18 cellular contexts compared by ENCODE assay signal in genomic region chr14:95675486-95675885, GRCh38. TPM values are rescaled to one million over a fixed set of nuclear protein-coding genes. Genes with fewer than 3 reads are reported as not detected.
DNase-seq lines count a peak whose midpoint lies in the region; TF ChIP-seq lines count a peak whose summit lies in the region.
"Had no signal": no experiment of that assay in that cellular context is flagged by ENCODE, and none has a peak within 500 bp of the region (broad histone marks: within the 10 kb centered on the region; RNA-seq: fewer than 3 reads in every experiment).

No MANE protein-coding gene starts in this region.

- peaks cover 29% of the 10 kb centered on the region for H3K4me1 ChIP-seq in OCI-LY1 (ENCODE audit: insufficient read depth, low read length, severe bottlenecking)
- peaks cover 4 to 10% of the 10 kb centered on the region in 2 donors for H3K4me1 ChIP-seq in neuronal stem cell (ENCODE audit: control insufficient read depth in 2 of 2, insufficient read depth in 1 of 2, low read depth in 1 of 2, low read length in 2 of 2)
- H3K4me1 ChIP-seq: SJCRH30 had no signal

- H3K27me3 Mint-ChIP-seq in activated CD4-positive, alpha-beta T cell treated with anti-CD3 and anti-CD28 coated beads, Interleukin-2, amount 10 ng/mL, durations not matched to agents 24 days and 14 days, result peaks cover 4% of the 10 kb centered on the region

- no CpG with 5 or more reads among the region's 4 CpGs for WGBS in neuronal stem cell (ENCODE audit: extremely low coverage in 2 of 2, insufficient read length in 2 of 2, insufficient replicate concordance in 1 of 2), 2 donors

- peaks cover 4% of the 10 kb centered on the region; the same call in 1 of the 2 replicates for H3F3A ChIP-seq in OCI-LY1 (ENCODE audit: insufficient read depth, low read length)

- no peak overlapping the region for H3K18ac ChIP-seq in neuronal stem cell (ENCODE audit: low read length)

- no peak overlapping the region for H2BK15ac ChIP-seq in neuronal stem cell (ENCODE audit: low read length)

- no peak overlapping the region for H4K8ac ChIP-seq in neuronal stem cell (ENCODE audit: low read depth, low read length)

- no peak for TF ChIP-seq CTCF in OCI-LY1 (IDR thresholded peaks at IDR 0.05; ENCODE audit: low read length)

- H3K9me3 ChIP-seq in OCI-LY1 (ENCODE audit: low read length) (peaks cover 9% of the 10 kb centered on the region; the same call in 1 of the 2 replicates), neuronal stem cell (replicated peaks in 1 of 2; ENCODE audit: control insufficient read depth in 2 of 2, insufficient read depth in 1 of 2, low read depth in 1 of 2, low read length in 2 of 2) (peaks cover 0 to 6% of the 10 kb centered on the region in 2 donors)
- H3K9me3 ChIP-seq: SJCRH30 had no signal

- H3K4ac ChIP-seq in neuronal stem cell (ENCODE audit: low read length), result no peak overlapping the region

- H3K4me1 Mint-ChIP-seq in activated CD4-positive, alpha-beta T cell treated with anti-CD3 and anti-CD28 coated beads, Interleukin-2, amount 10 ng/mL, durations not matched to agents 24 days and 14 days, result no peaks in the 10 kb centered on the region

- no peaks in the 10 kb centered on the region for H4K20me1 ChIP-seq in OCI-LY1 (ENCODE audit: insufficient read depth, low read length)

- no peaks in the 10 kb centered on the region for H3K36me3 Mint-ChIP-seq in activated CD4-positive, alpha-beta T cell treated with anti-CD3 and anti-CD28 coated beads, Interleukin-2, amount 10 ng/mL, durations not matched to agents 24 days and 14 days (ENCODE audit: low read depth)

- H3K4me3 ChIP-seq in OCI-LY1 (ENCODE audit: low read depth, low read length, poor library complexity, severe bottlenecking) (no peak overlapping the region), neuronal stem cell (ENCODE audit: low read length in 2 of 2) (no peak overlapping the region)
- H3K4me3 ChIP-seq: SJCRH30 had no signal

- H2AK5ac ChIP-seq in neuronal stem cell (ENCODE audit: low read depth, low read length), result no peak overlapping the region

- H2BK120ac ChIP-seq in neuronal stem cell (ENCODE audit: low read depth, low read length), result no peak overlapping the region

- H3K9me3 Mint-ChIP-seq in activated CD4-positive, alpha-beta T cell treated with anti-CD3 and anti-CD28 coated beads, Interleukin-2, amount 10 ng/mL, durations not matched to agents 24 days and 14 days, result no peaks in the 10 kb centered on the region

- no peak overlapping the region for H3K23ac ChIP-seq in neuronal stem cell (ENCODE audit: low read depth, low read length, poor library complexity)

- H3K36me3 ChIP-seq in OCI-LY1 (ENCODE audit: insufficient read depth, low read length) (peaks cover 68% of the 10 kb centered on the region), neuronal stem cell (replicated peaks in 1 of 2; ENCODE audit: control insufficient read depth in 2 of 2, insufficient read depth in 2 of 2, low read length in 2 of 2) (no peaks in the 10 kb centered on the region)
- H3K36me3 ChIP-seq: SJCRH30 had no signal

- no peak overlapping the region for H3K4me3 Mint-ChIP-seq in activated CD4-positive, alpha-beta T cell treated with anti-CD3 and anti-CD28 coated beads, Interleukin-2, amount 10 ng/mL, durations not matched to agents 24 days and 14 days
- H3K4me3 Mint-ChIP-seq: T-helper 17 cell had no signal

- H3K27ac Mint-ChIP-seq in activated CD4-positive, alpha-beta T cell treated with anti-CD3 and anti-CD28 coated beads, Interleukin-2, amount 10 ng/mL, durations not matched to agents 24 days and 14 days, result no peak overlapping the region
- H3K27ac Mint-ChIP-seq: T-helper 17 cell had no signal

- H2BK12ac ChIP-seq in neuronal stem cell (ENCODE audit: low read length), result no peak overlapping the region

- H3K4me2 ChIP-seq in OCI-LY1 (ENCODE audit: low read length), result no peak overlapping the region
- no peak overlapping the region for H3K4me2 ChIP-seq in neuronal stem cell (ENCODE audit: insufficient read depth, low read length, poor library complexity, severe bottlenecking)

- H4K91ac ChIP-seq in neuronal stem cell (ENCODE audit: low read depth, low read length, poor library complexity), result no peak overlapping the region

- H3K79me1 ChIP-seq in neuronal stem cell (ENCODE audit: low read depth, low read length), result no peaks in the 10 kb centered on the region

- H2BK5ac ChIP-seq in neuronal stem cell (ENCODE audit: low read length), result no peak overlapping the region

- no peaks in the 10 kb centered on the region for H3K79me2 ChIP-seq in OCI-LY1 (ENCODE audit: insufficient read depth, low read length)

- no peak overlapping the region for H3K14ac ChIP-seq in neuronal stem cell (ENCODE audit: low read length)

- H3K27me3 ChIP-seq in OCI-LY1 (ENCODE audit: insufficient read depth, low read length) (no peaks in the 10 kb centered on the region), neuronal stem cell (ENCODE audit: control insufficient read depth in 3 of 3, insufficient read depth in 3 of 3, low read depth in 1 of 3, low read length in 3 of 3) (peaks cover 0 to 12% (median 0%) of the 10 kb centered on the region in 3 experiments)

- intact Hi-C loops in activated CD4-positive, alpha-beta T cell treated with anti-CD3 and anti-CD28 coated beads, Interleukin-2, amount 10 ng/mL, durations not matched to agents 24 days and 14 days (cut with micrococcal nuclease), result no loop called here

- H2AFZ ChIP-seq in OCI-LY1 (ENCODE audit: low read length), result no peak overlapping the region
- H2AFZ ChIP-seq in neuronal stem cell (ENCODE audit: low read length), result no peak overlapping the region

- H3K9me2 ChIP-seq in OCI-LY1 (ENCODE audit: low read depth, low read length), result no peaks in the 10 kb centered on the region

- H3K9ac ChIP-seq in OCI-LY1 (ENCODE audit: low read length) (no peak overlapping the region), neuronal stem cell (ENCODE audit: low read depth, low read length, poor library complexity) (no peak overlapping the region)

- peak overlapping the region; percentile 10 for H3K27ac ChIP-seq in OCI-LY1 (ENCODE audit: low read depth, low read length, poor library complexity, severe bottlenecking)
- peak overlapping the region; percentile 0 for H3K27ac ChIP-seq in neuronal stem cell (replicated peaks; ENCODE audit: low read length)
- H3K27ac ChIP-seq: SJCRH30 had no signal

- DNase-seq in COR-L47 (lab: John Stamatoyannopoulos, UW) (peak; percentile 81), NCI-H146 treated with DMSO at 0.1 percent for 48 hours (lab: John Stamatoyannopoulos, UW; ENCODE audit: unreplicated experiment) (peak; percentile 80), neuronal stem cell (ENCODE audit: low spot score) (peak; percentile 44), OCI-M2 (lab: John Stamatoyannopoulos, UW; ENCODE audit: unreplicated experiment) (no peak), MV-4-11 (lab: John Stamatoyannopoulos, UW) (no peak)
- no peak for DNase-seq in activated CD4-positive, alpha-beta T cell treated with anti-CD3 and anti-CD28 coated beads, Interleukin-2, amount 10 ng/mL, durations not matched to agents 24 days and 14 days
- DNase-seq: DMS 273 treated with DMSO at 0.1 percent for 48 hours, DND-41, HCEC 1CT, MM.1S, NCI-H1092 treated with DMSO at 0.1 percent for 48 hours, NCI-H187, NCI-H446 treated with DMSO at 0.1 percent for 48 hours, NCI-H774, SJCRH30, T-helper 17 cell had no signal

RNA-seq across cellular contexts. Expression of gene TCL1B, which starts 10.7 kb away (rescaled TPM):
- polyA plus RNA-seq in neuronal stem cell (2013, experiment 1 of 2), result 0.06 TPM
- 0.18 TPM for polyA plus RNA-seq in neuronal stem cell (2013, experiment 2 of 2)
- not detected in 2 replicates for total RNA-seq in activated CD4-positive, alpha-beta T cell treated with anti-CD3 and anti-CD28 coated beads, Interleukin-2, amount 10 ng/mL, durations not matched to agents 24 days and 14 days
- total RNA-seq: LHCN-M2, SJCRH30, T-helper 17 cell had no signal

RNA-seq across cellular contexts. Expression of gene TCL1A, which starts 38.4 kb away (rescaled TPM):
- polyA plus RNA-seq in neuronal stem cell (2013, experiment 1 of 2), result 0.07 TPM
- 0.06 TPM for polyA plus RNA-seq in neuronal stem cell (2013, experiment 2 of 2)
- total RNA-seq in activated CD4-positive, alpha-beta T cell treated with anti-CD3 and anti-CD28 coated beads, Interleukin-2, amount 10 ng/mL, durations not matched to agents 24 days and 14 days, result not detected in 2 replicates
- total RNA-seq: LHCN-M2, SJCRH30 had no signal

Comparison
In these comparisons a context has a peak if more than half of its experiments do, and no peak if none do; other contexts are left out.
1. DNase-seq: peak in COR-L47 (single experiment), NCI-H146 treated with DMSO at 0.1 percent for 48 hours (single experiment) and neuronal stem cell (single experiment); none in OCI-M2 (single experiment), activated CD4-positive, alpha-beta T cell treated with anti-CD3 and anti-CD28 coated beads, Interleukin-2, amount 10 ng/mL, durations not matched to agents 24 days and 14 days (single experiment) and MV-4-11 (single experiment).